In genomic region chr2:234570476-234570875, GRCh38 we compare ENCODE assay signal across 25 cellular contexts.
"Had no signal": no experiment of that assay in that cellular context is flagged by ENCODE, and none has a peak within 500 bp of the region (broad histone marks: within the 10 kb centered on the region; RNA-seq: fewer than 3 reads in every experiment).

No MANE protein-coding gene starts in this region.

- H3K4me3 Mint-ChIP-seq: activated CD4-positive, alpha-beta memory T cell treated with anti-CD3 and anti-CD28 coated beads, Interleukin-2, amount 10 ng/mL, durations not matched to agents 7 days and 5 days; activated CD4-positive, alpha-beta T cell treated with anti-CD3 and anti-CD28 coated beads for 36 hours; activated naive CD4-positive, alpha-beta T cell treated with anti-CD3 and anti-CD28 coated beads for 36 hours; activated naive CD8-positive, alpha-beta T cell treated with anti-CD3 and anti-CD28 coated beads for 36 hours; activated T-helper 17 cell treated with anti-CD3 and anti-CD28 coated beads, Interleukin-2, amount 50 U/mL, for 72 hours had no signal

- H3K36me3 ChIP-seq: Peyer's patch, SJCRH30 had no signal

- H3K4me3 ChIP-seq: Peyer's patch, SJCRH30 had no signal

- H3K27ac Mint-ChIP-seq: activated CD4-positive, alpha-beta memory T cell treated with anti-CD3 and anti-CD28 coated beads, Interleukin-2, amount 10 ng/mL, durations not matched to agents 7 days and 5 days; activated CD4-positive, alpha-beta T cell treated with anti-CD3 and anti-CD28 coated beads for 36 hours; activated naive CD4-positive, alpha-beta T cell treated with anti-CD3 and anti-CD28 coated beads for 36 hours; activated naive CD8-positive, alpha-beta T cell treated with anti-CD3 and anti-CD28 coated beads for 36 hours; activated T-helper 17 cell treated with anti-CD3 and anti-CD28 coated beads, Interleukin-2, amount 50 U/mL, for 72 hours had no signal

- H3K4me1 ChIP-seq: Peyer's patch, SJCRH30 had no signal

- H3K27ac ChIP-seq: Peyer's patch, RWPE1, SJCRH30, VCaP had no signal

- H3K9ac ChIP-seq: SK-N-SH had no signal

- DNase-seq: activated CD4-positive, alpha-beta memory T cell treated with anti-CD3 and anti-CD28 coated beads, Interleukin-2, amount 10 ng/mL, durations not matched to agents 7 days and 5 days; activated CD4-positive, alpha-beta T cell treated with anti-CD3 and anti-CD28 coated beads for 36 hours; activated CD4-positive, alpha-beta T cell treated with anti-CD3 and anti-CD28 coated beads, Interleukin-2, amount 50 U/mL, for 1 hour; activated gamma-delta T cell; activated naive CD4-positive, alpha-beta T cell treated with anti-CD3 and anti-CD28 coated beads for 36 hours; activated naive CD8-positive, alpha-beta T cell treated with anti-CD3 and anti-CD28 coated beads for 36 hours; activated T-cell treated with anti-CD3 and anti-CD28 coated beads for 4 hours; activated T-cell treated with anti-CD3 and anti-CD28 coated beads, Interleukin-2, amount 50 U/mL, for 48 hours; cerebellar nuclear complex; MV-4-11; NCI-H1092 treated with DMSO at 0.1 percent for 48 hours; NCI-H1417 treated with DMSO at 0.1 percent for 48 hours; NCI-H187 treated with DMSO at 0.1 percent for 48 hours; NCI-H2081 treated with DMSO at 0.1 percent for 48 hours; NCI-H2171; NCI-H2227 treated with DMSO at 0.1 percent for 48 hours; NCI-H774; Peyer's patch; Right ventricle myocardium superior; SJCRH30; SK-N-SH; T-helper 1 cell had no signal

- H3K27me3 ChIP-seq: Peyer's patch, SJCRH30 had no signal

- ATAC-seq: activated CD4-positive, alpha-beta T cell treated with anti-CD3 and anti-CD28 coated beads for 36 hours; activated T-helper 17 cell treated with anti-CD3 and anti-CD28 coated beads, Interleukin-2, amount 50 U/mL, for 72 hours had no signal

- H3K9me3 Mint-ChIP-seq: activated CD4-positive, alpha-beta memory T cell treated with anti-CD3 and anti-CD28 coated beads, Interleukin-2, amount 10 ng/mL, durations not matched to agents 7 days and 5 days; activated naive CD4-positive, alpha-beta T cell treated with anti-CD3 and anti-CD28 coated beads for 36 hours; activated naive CD8-positive, alpha-beta T cell treated with anti-CD3 and anti-CD28 coated beads for 36 hours; activated T-helper 17 cell treated with anti-CD3 and anti-CD28 coated beads, Interleukin-2, amount 50 U/mL, for 72 hours had no signal

- H3K4me2 ChIP-seq: SK-N-SH had no signal

- H3K36me3 Mint-ChIP-seq: activated naive CD8-positive, alpha-beta T cell treated with anti-CD3 and anti-CD28 coated beads for 36 hours had no signal

- H3K9me3 ChIP-seq: Peyer's patch, SJCRH30, SK-N-SH had no signal

- H3K4me1 Mint-ChIP-seq: activated CD4-positive, alpha-beta memory T cell treated with anti-CD3 and anti-CD28 coated beads, Interleukin-2, amount 10 ng/mL, durations not matched to agents 7 days and 5 days; activated CD4-positive, alpha-beta T cell treated with anti-CD3 and anti-CD28 coated beads for 36 hours; activated naive CD8-positive, alpha-beta T cell treated with anti-CD3 and anti-CD28 coated beads for 36 hours; activated T-helper 17 cell treated with anti-CD3 and anti-CD28 coated beads, Interleukin-2, amount 50 U/mL, for 72 hours had no signal
